In the genomic region with DNA sequence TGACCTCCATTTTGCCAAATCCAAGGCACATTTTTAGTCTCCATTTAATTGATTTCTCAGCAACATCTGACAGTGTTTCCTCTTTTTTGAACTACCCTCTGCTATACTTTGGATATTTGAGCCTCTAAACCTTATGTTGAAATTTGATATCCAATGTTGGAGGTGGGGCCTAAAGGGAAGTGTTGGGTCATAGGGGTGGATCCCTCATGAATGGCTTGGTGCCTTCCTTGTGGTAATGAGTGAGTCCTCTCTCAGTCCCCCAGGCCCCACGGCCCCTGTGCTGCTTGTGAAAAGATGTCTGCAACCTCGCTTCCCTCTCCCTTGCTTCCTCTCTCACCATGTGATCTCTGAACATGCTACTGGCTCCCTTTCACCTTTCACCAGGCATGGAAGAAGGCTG, we compare ENCODE assay signal across 13 cellular contexts.
"Had no signal": no experiment of that assay in that cellular context is flagged by ENCODE, and none has a peak within 500 bp of the region (broad histone marks: within the 10 kb centered on the region; RNA-seq: fewer than 3 reads in every experiment).

No MANE protein-coding gene starts in this region.

- DNase-seq: activated CD4-positive, alpha-beta T cell treated with anti-CD3 and anti-CD28 coated beads, Interleukin-2, amount 50 U/mL, for 4 hours; activated CD4-positive, CD25-positive, alpha-beta regulatory T cell treated with anti-CD3 and anti-CD28 coated beads, Interleukin-2, amount 50 U/mL, for 72 hours; activated effector memory CD4-positive, alpha-beta T cell treated with anti-CD3 and anti-CD28 coated beads, Interleukin-2, amount 50 U/mL, for 16 hours; activated T-cell treated with anti-CD3 and anti-CD28 coated beads, Interleukin-2, amount 50 U/mL, for 24 hours; amygdala; cerebellar nuclear complex; endodermal cell; erythroblast; hippocampal formation; stimulated activated naive CD4-positive, alpha-beta T cell treated with Interleukin-2 at 50 U/mL for 16 hours; T-helper 2 cell; trophoblast cell had no signal

- ATAC-seq: sciatic nerve had no signal
